18 cellular contexts compared by ENCODE assay signal in the genomic region with DNA sequence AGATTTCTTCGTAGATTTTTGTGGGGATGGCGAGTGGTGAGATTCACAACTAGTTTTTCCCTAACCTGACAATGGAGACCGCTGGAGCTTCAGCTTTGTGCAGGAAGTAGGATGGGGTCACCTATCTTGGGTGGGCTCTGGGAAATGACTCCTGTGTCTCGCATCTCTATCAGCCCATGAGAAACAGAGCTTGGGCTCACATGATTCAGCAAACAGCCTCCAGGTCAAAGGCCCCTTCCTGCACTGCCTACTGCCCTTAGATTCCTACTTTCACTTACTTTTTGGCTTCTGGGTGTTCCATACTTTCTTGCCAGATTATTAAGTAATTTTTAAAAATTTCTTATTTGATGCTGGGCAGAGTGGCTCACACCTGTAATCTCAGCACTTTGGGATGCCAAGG. TPM values are rescaled to one million over a fixed set of nuclear protein-coding genes. Genes with fewer than 3 reads are reported as not detected.
DNase-seq lines count a peak whose midpoint lies in the region; ATAC-seq and TF ChIP-seq lines count a peak whose summit lies in the region.
"Had no signal": no experiment of that assay in that cellular context is flagged by ENCODE, and none has a peak within 500 bp of the region (broad histone marks: within the 10 kb centered on the region; RNA-seq: fewer than 3 reads in every experiment).

No MANE protein-coding gene starts in this region.

- H3K9me3 ChIP-seq in left ventricle myocardium inferior (replicated peaks) (peaks cover 17% of the 10 kb centered on the region), heart right ventricle (peaks cover 0 to 18% (median 5%) of the 10 kb centered on the region in 11 donors), PC-9 (ENCODE audit: insufficient read depth, low read depth) (no peaks in the 10 kb centered on the region), osteoblast (ENCODE audit: low read depth, low read length) (no peaks in the 10 kb centered on the region), breast epithelium (no peaks in the 10 kb centered on the region)

- DNase-seq in left ventricle myocardium inferior (no peak), heart right ventricle (no peak), PC-9 (no peak), left lobe of liver (ENCODE audit: low spot score) (no peak), osteoblast (ENCODE audit: insufficient read length, low spot score, missing footprints) (no peak), breast epithelium (ENCODE audit: low spot score in 2 of 2) (no peak), GM10266 (ENCODE audit: extremely low spot score) (no peak)
- DNase-seq: CD4-positive, alpha-beta memory T cell; DMS153; DMS79; GDM1; HFFc6 had no signal

- WGBS in heart right ventricle, 2 donors: 76 to 79% methylated on average over 4 of the region's 4 CpGs

- H3K4me1 ChIP-seq in left ventricle myocardium inferior (peaks cover 17% of the 10 kb centered on the region), heart right ventricle (peaks cover 0 to 20% (median 12%) of the 10 kb centered on the region in 9 donors), PC-9 (replicated peaks; ENCODE audit: insufficient read depth) (no peaks in the 10 kb centered on the region), osteoblast (ENCODE audit: insufficient read depth, low read length) (peaks cover 12% of the 10 kb centered on the region), breast epithelium (no peaks in the 10 kb centered on the region)

- H3K9me2 ChIP-seq in PC-9 (ENCODE audit: insufficient read depth): no peaks in the 10 kb centered on the region

- intact Hi-C loops in left ventricle myocardium inferior (cut with micrococcal nuclease) (no loop called here), heart right ventricle (cut with DNase I) (no loop called here), PC-9 (cut with micrococcal nuclease; ENCODE audit: unreplicated experiment) (no loop called here), breast epithelium (cut with DNase I; ENCODE audit: low total_unique reads) (no loop called here)

- no peaks in the 10 kb centered on the region for H3F3A ChIP-seq in PC-9 (ENCODE audit: insufficient read depth, low read depth)

- H3K36me3 ChIP-seq in left ventricle myocardium inferior (no peaks in the 10 kb centered on the region), heart right ventricle (no peaks in the 10 kb centered on the region), PC-9 (ENCODE audit: low read depth) (no peaks in the 10 kb centered on the region), osteoblast (ENCODE audit: insufficient read depth, low read length) (no peaks in the 10 kb centered on the region), breast epithelium (no peaks in the 10 kb centered on the region)
- H3K36me3 ChIP-seq: BLaER1 had no signal

- CTCF ChIA-PET in PC-9 (lab: Charles Lee): no interaction called here

- H4K20me1 ChIP-seq in PC-9 (ENCODE audit: insufficient read depth): no peaks in the 10 kb centered on the region
- no peaks in the 10 kb centered on the region for H4K20me1 ChIP-seq in osteoblast (ENCODE audit: insufficient read depth, low read length)
- H4K20me1 ChIP-seq: BLaER1 had no signal

- TF ChIP-seq CTCF in left ventricle myocardium inferior (IDR thresholded peaks at IDR 0.05; ENCODE audit: borderline replicate concordance) (no peak), heart right ventricle (IDR thresholded peaks at IDR 0.05) (no peak), PC-9 (conservative IDR thresholded peaks at IDR 0.05) (no peak), osteoblast (IDR thresholded peaks at IDR 0.05; ENCODE audit: extremely low read depth, low read depth, low read length) (no peak), breast epithelium (IDR thresholded peaks at IDR 0.05) (no peak), GM10266 (IDR thresholded peaks at IDR 0.05; ENCODE audit: control insufficient read depth, insufficient read depth, low read depth, missing control alignments) (no peak)

- no peaks in the 10 kb centered on the region for H3K79me2 ChIP-seq in PC-9 (ENCODE audit: low read depth)
- no peaks in the 10 kb centered on the region for H3K79me2 ChIP-seq in osteoblast (ENCODE audit: insufficient read depth, low read length)

- H3K27ac ChIP-seq in left ventricle myocardium inferior (replicated peaks) (peak overlapping the region; percentile 43), heart right ventricle (peak overlapping the region in 1 of 10 donors; percentile 39), PC-9 (no peak overlapping the region), osteoblast (ENCODE audit: low read depth, low read length) (no peak overlapping the region), breast epithelium (no peak overlapping the region)
- H3K27ac ChIP-seq: 22Rv1 had no signal

- H3K4me2 ChIP-seq in PC-9 (peak overlapping the region; percentile 20; the same call in 1 of the 2 replicates), osteoblast (ENCODE audit: insufficient read depth, low read length) (peak overlapping the region; percentile 29)

- no peak for TF ChIP-seq POLR2A in breast epithelium (IDR thresholded peaks at IDR 0.05)

- no peak overlapping the region for H3K4me3 ChIP-seq in left ventricle myocardium inferior
- no peak overlapping the region for H3K4me3 ChIP-seq in heart right ventricle
- no peak overlapping the region for H3K4me3 ChIP-seq in PC-9
- H3K4me3 ChIP-seq in osteoblast (ENCODE audit: insufficient read depth, low read length): no peak overlapping the region
- no peak overlapping the region for H3K4me3 ChIP-seq in breast epithelium
- H3K4me3 ChIP-seq: BLaER1 had no signal

- POLR2A ChIA-PET in PC-9 (lab: Charles Lee; ENCODE audit: unreplicated experiment): no interaction called here

- H2AFZ ChIP-seq in PC-9: no peak overlapping the region
- peak overlapping the region; percentile 36 for H2AFZ ChIP-seq in osteoblast (ENCODE audit: low read length)

- H3K27me3 ChIP-seq in left ventricle myocardium inferior (ENCODE audit: low read depth): no peaks in the 10 kb centered on the region
- no peaks in the 10 kb centered on the region for H3K27me3 ChIP-seq in heart right ventricle
- peaks cover 73% of the 10 kb centered on the region for H3K27me3 ChIP-seq in PC-9 (ENCODE audit: insufficient read depth, low read depth)
- H3K27me3 ChIP-seq in osteoblast (ENCODE audit: insufficient read depth, low read length): peaks cover 3% of the 10 kb centered on the region
- H3K27me3 ChIP-seq in breast epithelium: no peaks in the 10 kb centered on the region
- H3K27me3 ChIP-seq: BLaER1 had no signal

- ATAC-seq in heart right ventricle (no peak), left lobe of liver (peak; percentile 40), GM18858 (IDR thresholded peaks at IDR 0.05; ENCODE audit: unreplicated experiment) (no peak)
- ATAC-seq: HCT116 had no signal

- BruUV-seq in PC-9 (replicated peaks; lab: Mats Ljungman, UMichigan): no TSS peak

RNA-seq across cellular contexts. Expression of gene C11orf96, which starts 26.3 kb away (rescaled TPM):
- total RNA-seq in left ventricle myocardium inferior: 20.1 TPM
- 10 to 100 TPM in 8 of 10 donors, 1 to 10 TPM in 2; 8.4 to 64.9 (median 25.7) TPM for total RNA-seq in heart right ventricle
- 10 to 100 TPM; 24.1 to 37.7 TPM for polyA plus RNA-seq in heart right ventricle
- total RNA-seq in PC-9 (2021): not detected in 2 replicates
- 10.3 TPM for total RNA-seq in left lobe of liver
- 9.7 and 20.6 TPM in 2 replicates for total RNA-seq in osteoblast
- 10 to 100 TPM; 41.1 to 97.3 (median 46.8) TPM for total RNA-seq in breast epithelium
- polyA plus RNA-seq: CD14-positive monocyte; CD4-positive, alpha-beta memory T cell; IgD-negative memory B cell had no signal
